In the genomic region with DNA sequence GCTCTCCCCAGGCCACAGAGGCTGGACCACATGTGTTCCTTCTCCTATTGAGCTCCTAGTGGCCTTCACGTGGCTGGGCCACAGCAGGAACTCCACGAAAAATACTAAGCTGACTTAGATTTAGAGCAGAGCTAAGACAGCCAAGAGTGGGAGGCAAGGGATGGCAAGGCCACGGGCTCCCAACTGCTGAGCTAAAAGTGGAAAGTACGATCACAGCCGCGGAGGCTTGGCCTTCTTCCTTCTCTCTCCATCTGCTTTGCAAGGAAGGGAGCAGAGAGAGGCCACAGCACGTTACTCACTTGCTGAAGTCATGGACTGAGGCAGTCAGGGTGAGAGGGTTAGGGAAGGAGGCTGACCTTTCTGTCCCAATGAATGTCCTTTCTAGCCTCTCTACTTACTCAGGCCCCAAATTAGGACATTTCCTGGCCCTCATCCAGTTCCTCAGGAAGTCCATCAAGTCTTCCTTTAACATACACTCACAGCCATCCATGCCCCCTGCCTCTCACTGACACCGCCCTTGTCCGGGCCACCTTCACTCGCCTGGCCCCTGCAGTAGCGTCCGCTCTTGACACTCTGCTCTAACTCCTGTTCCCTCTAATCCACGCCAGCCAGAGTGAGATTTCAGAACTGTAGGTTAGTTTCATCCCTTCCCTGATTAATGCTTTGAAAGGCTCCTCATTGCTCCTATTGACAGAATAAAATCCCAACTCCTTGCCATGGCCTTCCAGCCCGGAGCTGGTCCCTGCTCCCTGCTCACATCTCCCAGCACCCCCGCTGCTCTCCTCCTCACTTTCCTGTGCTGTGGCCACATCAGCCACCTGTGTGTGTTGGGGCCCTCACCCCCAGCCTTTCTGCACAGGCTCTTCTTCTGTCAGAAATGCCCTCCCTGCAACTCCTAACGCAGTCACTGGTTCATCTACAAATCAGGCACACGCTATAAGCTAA, we compare ENCODE assay signal across 14 cellular contexts.
A peak's percentile ranks its signal among the peaks of the same experiment; 100 is the strongest.
DNase-seq lines count a peak whose midpoint lies in the region; ATAC-seq and TF ChIP-seq lines count a peak whose summit lies in the region.
"Had no signal": no experiment of that assay in that cellular context is flagged by ENCODE, and none has a peak within 500 bp of the region (broad histone marks: within the 10 kb centered on the region; RNA-seq: fewer than 3 reads in every experiment).

No MANE protein-coding gene starts in this region.

- no peak overlapping the region for H3K27ac ChIP-seq in PC-9
- H3K27ac ChIP-seq: KMS-11 had no signal

- POLR2A ChIA-PET in PC-9 (lab: Charles Lee; ENCODE audit: unreplicated experiment), result no interaction called here

- CTCF ChIA-PET in PC-9 (lab: Charles Lee), result no interaction called here

- ATAC-seq in sciatic nerve, result peak; percentile 42
- ATAC-seq: esophagus mucosa had no signal

- TF ChIP-seq CTCF in cardiac fibroblast (IDR thresholded peaks at IDR 0.05; ENCODE audit: low read depth, low read length) (no peak), PC-9 (conservative IDR thresholded peaks at IDR 0.05) (no peak)

- intact Hi-C loops in sciatic nerve (cut with DNase I), result no loop called here
- intact Hi-C loops in PC-9 (cut with micrococcal nuclease; ENCODE audit: unreplicated experiment), result no loop called here

- H3K4me2 ChIP-seq in PC-9, result no peak overlapping the region
- H3K4me2 ChIP-seq: KMS-11 had no signal

- no peaks in the 10 kb centered on the region for H4K20me1 ChIP-seq in PC-9 (ENCODE audit: insufficient read depth)

- no peak overlapping the region for H2AFZ ChIP-seq in PC-9

- H3K9me2 ChIP-seq in PC-9 (ENCODE audit: insufficient read depth), result no peaks in the 10 kb centered on the region

- H3K79me2 ChIP-seq in PC-9 (ENCODE audit: low read depth), result no peaks in the 10 kb centered on the region

- H3K4me3 ChIP-seq in cardiac fibroblast (replicated peaks in 1 of 2; ENCODE audit: low read depth in 2 of 2, low read length in 2 of 2) (no peak overlapping the region), PC-9 (no peak overlapping the region)

- in situ Hi-C loops in G401 (cut with HindIII; ENCODE audit: low sequenced_read_pairs), result no loop called here

- H3K36me3 ChIP-seq in PC-9 (ENCODE audit: low read depth), result no peaks in the 10 kb centered on the region

- DNase-seq in G401 (ENCODE audit: low spot score) (peak; percentile 94), cardiac fibroblast (ENCODE audit: low read depth in 2 of 2) (peak; percentile 47 to 51), inferior parietal cortex (ENCODE audit: extremely low spot score) (peak; percentile 42), sciatic nerve (ENCODE audit: low spot score) (no peak), hippocampal formation (lab: John Stamatoyannopoulos, UW) (no peak), NCI-H128 (lab: John Stamatoyannopoulos, UW; ENCODE audit: unreplicated experiment) (no peak), NCI-H146 (lab: John Stamatoyannopoulos, UW) (no peak), PC-9 (no peak)
- DNase-seq: NCI-H187; NCI-H524 treated with DMSO at 0.1 percent for 48 hours; stimulated activated naive CD4-positive, alpha-beta T cell treated with Interleukin-2 at 50 U/mL for 16 hours; T-helper 9 cell had no signal

- H3F3A ChIP-seq in PC-9 (ENCODE audit: insufficient read depth, low read depth), result no peaks in the 10 kb centered on the region

- no peaks in the 10 kb centered on the region for H3K27me3 ChIP-seq in PC-9 (ENCODE audit: insufficient read depth, low read depth)

- no peaks in the 10 kb centered on the region for H3K9me3 ChIP-seq in PC-9 (ENCODE audit: insufficient read depth, low read depth)

- peaks cover 2% of the 10 kb centered on the region for H3K4me1 ChIP-seq in PC-9 (replicated peaks; ENCODE audit: insufficient read depth)

- BruUV-seq in PC-9 (replicated peaks; lab: Mats Ljungman, UMichigan), result no TSS peak

Comparison
In these comparisons a context has a peak if more than half of its experiments do, and no peak if none do; other contexts are left out.
1. DNase-seq: peak in G401 (single experiment), cardiac fibroblast (2 of 2) and inferior parietal cortex (single experiment); none in sciatic nerve (single experiment), hippocampal formation (0 of 2), NCI-H128 (single experiment), NCI-H146 (single experiment) and PC-9 (0 of 2).